ENCODE assay signal across 14 cellular contexts in the genomic region with DNA sequence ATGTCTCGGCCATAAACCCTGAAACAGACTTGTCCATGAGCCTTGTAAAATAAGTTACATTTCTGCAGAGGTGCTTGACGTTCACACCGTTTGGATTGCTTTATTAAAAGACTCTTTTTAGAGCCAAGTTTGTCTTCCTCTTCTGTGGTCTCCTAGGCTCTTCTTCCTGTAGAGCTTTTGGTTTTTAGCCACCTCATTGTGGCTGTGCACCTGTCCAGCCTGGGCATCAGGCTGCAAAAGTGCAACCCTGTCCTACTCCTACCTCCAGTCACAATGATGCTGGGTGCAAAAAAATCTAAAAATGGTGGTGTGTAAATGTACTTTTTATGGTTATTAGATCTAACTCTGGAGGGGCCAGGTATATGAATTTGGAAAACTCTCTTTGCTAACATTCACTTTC. TPM values are rescaled to one million over a fixed set of nuclear protein-coding genes. Genes with fewer than 3 reads are reported as not detected.
DNase-seq lines count a peak whose midpoint lies in the region; ATAC-seq and TF ChIP-seq lines count a peak whose summit lies in the region.
"Had no signal": no experiment of that assay in that cellular context is flagged by ENCODE, and none has a peak within 500 bp of the region (broad histone marks: within the 10 kb centered on the region; RNA-seq: fewer than 3 reads in every experiment).

No MANE protein-coding gene starts in this region.

- H3K27ac ChIP-seq in DND-41 (ENCODE audit: low read length) (no peak overlapping the region), OCI-LY7 (ENCODE audit: low read depth, low read length, poor library complexity, severe bottlenecking) (no peak overlapping the region)

- no peak overlapping the region for H3K4me3 ChIP-seq in DND-41 (ENCODE audit: low read depth in 1 of 2, low read length in 2 of 2)
- no peak overlapping the region for H3K4me3 ChIP-seq in OCI-LY7 (ENCODE audit: low read depth, low read length, poor library complexity, severe bottlenecking)

- H3K9me2 ChIP-seq in OCI-LY7 (ENCODE audit: insufficient read depth, low read length): no peaks in the 10 kb centered on the region

- CTCF ChIA-PET in activated CD8-positive, alpha-beta memory T cell treated with anti-CD3 and anti-CD28 coated beads, Interleukin-2, amount 10 ng/mL, durations not matched to agents 7 days and 5 days (lab: Charles Lee): interaction anchor here (1.0 to 1.5 kb wide), 2 partner anchors 47 to 155 kb away, joined by 3 read pairs; no protein-coding TSS in a partner anchor
- CTCF ChIA-PET in OCI-LY7 (lab: Charles Lee; ENCODE audit: unreplicated experiment): no interaction called here

- POLR2A ChIA-PET in OCI-LY7 (lab: Charles Lee): interaction anchor here (0.8 to 1.9 kb wide), 2 partner anchors 30 to 56 kb away, joined by 3 to 4 read pairs; no protein-coding TSS in a partner anchor

- peaks cover 31% of the 10 kb centered on the region for H3K4me1 ChIP-seq in DND-41 (ENCODE audit: insufficient read depth, low read length)
- H3K4me1 ChIP-seq in OCI-LY7 (ENCODE audit: insufficient read depth, low read length, poor library complexity, severe bottlenecking): peaks cover 23% of the 10 kb centered on the region

- no peaks in the 10 kb centered on the region for H3K27me3 Mint-ChIP-seq in activated CD8-positive, alpha-beta memory T cell treated with anti-CD3 and anti-CD28 coated beads, Interleukin-2, amount 10 ng/mL, durations not matched to agents 7 days and 5 days
- H3K27me3 Mint-ChIP-seq in neural crest cell (ENCODE audit: low read depth): peaks cover 2% of the 10 kb centered on the region

- H3K4me2 ChIP-seq in DND-41 (ENCODE audit: insufficient read depth, low read length): no peak overlapping the region
- no peak overlapping the region for H3K4me2 ChIP-seq in OCI-LY7 (ENCODE audit: low read length)

- intact Hi-C loops in OCI-LY7 (cut with micrococcal nuclease; ENCODE audit: unreplicated experiment): loop anchor here (5.0 kb wide), 1 partner anchor 213 kb away; the partner anchor contains the start of gene ARL6

- no peak for TF ChIP-seq CTCF in DND-41 (IDR thresholded peaks at IDR 0.05; ENCODE audit: borderline replicate concordance, extremely low read depth, low read length, poor library complexity, severe bottlenecking)
- TF ChIP-seq CTCF in OCI-LY7 (conservative IDR thresholded peaks at IDR 0.05; ENCODE audit: low read length): no peak
- no peak for TF ChIP-seq CTCF in neural crest cell (conservative IDR thresholded peaks at IDR 0.05)

- DNase-seq in activated CD8-positive, alpha-beta memory T cell treated with anti-CD3 and anti-CD28 coated beads, Interleukin-2, amount 10 ng/mL, durations not matched to agents 7 days and 5 days: no peak
- no peak for DNase-seq in activated CD8-positive, alpha-beta memory T cell treated with anti-CD3 and anti-CD28 coated beads for 24 hours
- no peak for DNase-seq in DND-41
- DNase-seq in OCI-LY7 (ENCODE audit: low spot score): peak; percentile 6
- DNase-seq in neural crest cell (ENCODE audit: low read depth, low spot score): no peak
- no peak for DNase-seq in NCI-H446 treated with DMSO at 0.1 percent for 48 hours (lab: John Stamatoyannopoulos, UW)
- no peak for DNase-seq in NCI-H1417 (lab: John Stamatoyannopoulos, UW)
- DNase-seq: H9, NCI-H1092, NCI-H2081 treated with DMSO at 0.1 percent for 48 hours, NCI-H510A treated with DMSO at 0.1 percent for 48 hours, NCI-H82 had no signal

- H4K20me1 ChIP-seq in DND-41 (ENCODE audit: insufficient read depth, low read length): no peaks in the 10 kb centered on the region
- no peaks in the 10 kb centered on the region for H4K20me1 ChIP-seq in OCI-LY7 (ENCODE audit: insufficient read depth, low read length)

- H3K9ac ChIP-seq in DND-41 (ENCODE audit: low read depth, low read length): no peak overlapping the region

- no peak for ATAC-seq in activated CD8-positive, alpha-beta memory T cell treated with anti-CD3 and anti-CD28 coated beads, Interleukin-2, amount 10 ng/mL, durations not matched to agents 7 days and 5 days
- peak; percentile 10; the same call in 1 of the 3 replicates for ATAC-seq in DND-41 (ENCODE audit: insufficient read depth, low read depth)
- ATAC-seq: Panc1, Right ventricle myocardium inferior had no signal

- H3K79me2 ChIP-seq in DND-41 (ENCODE audit: insufficient read depth, low read length) (peaks cover 16% of the 10 kb centered on the region; the same call in 1 of the 2 replicates), OCI-LY7 (ENCODE audit: insufficient read depth, low read depth, low read length) (peaks cover 16% of the 10 kb centered on the region; the same call in 1 of the 2 replicates)

- H3K36me3 ChIP-seq in DND-41 (ENCODE audit: insufficient read depth, low read length): no peaks in the 10 kb centered on the region
- no peaks in the 10 kb centered on the region for H3K36me3 ChIP-seq in OCI-LY7 (ENCODE audit: insufficient read depth, low read length)

- no peaks in the 10 kb centered on the region for H3K9me3 Mint-ChIP-seq in activated CD8-positive, alpha-beta memory T cell treated with anti-CD3 and anti-CD28 coated beads, Interleukin-2, amount 10 ng/mL, durations not matched to agents 7 days and 5 days (ENCODE audit: low read depth)
- H3K9me3 Mint-ChIP-seq in neural crest cell: no peaks in the 10 kb centered on the region
- H3K9me3 Mint-ChIP-seq: H9 had no signal

- H3K27me3 ChIP-seq in DND-41 (ENCODE audit: insufficient read depth, low read length, poor library complexity): no peaks in the 10 kb centered on the region

- peak overlapping the region; percentile 80 for H3K27ac Mint-ChIP-seq in activated CD8-positive, alpha-beta memory T cell treated with anti-CD3 and anti-CD28 coated beads, Interleukin-2, amount 10 ng/mL, durations not matched to agents 7 days and 5 days
- H3K27ac Mint-ChIP-seq in neural crest cell (ENCODE audit: unreplicated experiment): no peak overlapping the region
- H3K27ac Mint-ChIP-seq: H9 had no signal

- H3K4me3 Mint-ChIP-seq in activated CD8-positive, alpha-beta memory T cell treated with anti-CD3 and anti-CD28 coated beads, Interleukin-2, amount 10 ng/mL, durations not matched to agents 7 days and 5 days: peak overlapping the region; percentile 31
- H3K4me3 Mint-ChIP-seq in neural crest cell: peak overlapping the region; percentile 36
- H3K4me3 Mint-ChIP-seq: H9 had no signal

- H3K36me3 Mint-ChIP-seq in activated CD8-positive, alpha-beta memory T cell treated with anti-CD3 and anti-CD28 coated beads, Interleukin-2, amount 10 ng/mL, durations not matched to agents 7 days and 5 days: peaks cover 8% of the 10 kb centered on the region
- no peaks in the 10 kb centered on the region for H3K36me3 Mint-ChIP-seq in neural crest cell (ENCODE audit: low read depth)

- no TSS peak for BruUV-seq in OCI-LY7 (replicated peaks; lab: Mats Ljungman, UMichigan)

- H2AFZ ChIP-seq in DND-41 (ENCODE audit: low read depth, low read length) (0 out of 2 replicates have a peak overlapping the region, but pooled peaks have one; percentile 48), OCI-LY7 (ENCODE audit: low read length) (peak overlapping the region; percentile 51)

- no peaks in the 10 kb centered on the region for H3K9me3 ChIP-seq in DND-41 (ENCODE audit: insufficient read depth, low read length, severe bottlenecking)
- H3K9me3 ChIP-seq in OCI-LY7 (ENCODE audit: low read length): no peaks in the 10 kb centered on the region

- H3K4me1 Mint-ChIP-seq in activated CD8-positive, alpha-beta memory T cell treated with anti-CD3 and anti-CD28 coated beads, Interleukin-2, amount 10 ng/mL, durations not matched to agents 7 days and 5 days: peaks cover 70% of the 10 kb centered on the region
- H3K4me1 Mint-ChIP-seq in neural crest cell: peaks cover 24% of the 10 kb centered on the region

RNA-seq across cellular contexts. Expression of gene RIOX2, which starts 2.8 kb away (rescaled TPM):
- 10 to 100 TPM; 47.9 to 82.1 TPM for total RNA-seq in activated CD8-positive, alpha-beta memory T cell treated with anti-CD3 and anti-CD28 coated beads, Interleukin-2, amount 10 ng/mL, durations not matched to agents 7 days and 5 days
- 26.1 and 26.8 TPM in 2 replicates for total RNA-seq in OCI-LY7 (2014; rRNA removed; shearing (Covaris generic))
- total RNA-seq in OCI-LY7 (2022) (32.0 and 32.6 TPM in 2 replicates), neural crest cell (21.0 and 22.6 TPM in 2 replicates)
